Comparison of ENCODE assay signal across 8 cellular contexts in the genomic region with DNA sequence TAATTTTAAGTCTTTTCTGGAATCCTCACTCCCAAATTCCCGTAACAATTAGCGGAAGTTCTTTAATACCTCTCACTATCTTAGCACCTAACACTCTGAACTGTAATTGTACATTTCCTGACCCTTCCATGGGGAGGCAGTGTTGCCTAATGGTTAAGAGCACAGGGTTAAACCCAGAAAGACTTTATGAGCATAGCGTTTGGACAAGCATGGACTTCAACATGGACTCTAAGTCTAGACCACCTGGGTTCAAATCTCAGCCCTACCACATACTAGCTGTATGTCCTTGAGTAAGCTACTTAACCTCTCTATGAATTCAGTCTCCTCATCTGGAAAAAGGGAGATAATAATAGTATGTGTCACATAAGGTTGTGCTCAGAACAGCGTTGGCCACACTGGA. TPM values are rescaled to one million over a fixed set of nuclear protein-coding genes. Genes with fewer than 3 reads are reported as not detected.
DNase-seq lines count a peak whose midpoint lies in the region; ATAC-seq and TF ChIP-seq lines count a peak whose summit lies in the region.

No MANE protein-coding gene starts in this region.

- intact Hi-C loops in transverse colon (cut with DNase I; ENCODE audit: low total_unique reads): no loop called here

- DNase-seq in AG04450 (ENCODE audit: low read depth, low spot score) (no peak), NCI-H1694 treated with DMSO at 0.1 percent for 48 hours (lab: John Stamatoyannopoulos, UW) (peak; percentile 31), iPS-NIHi7 (ENCODE audit: extremely low spot score) (peak; percentile 43), transverse colon (peak; percentile 44)
- peak; percentile 20 for DNase-seq in activated naive CD8-positive, alpha-beta T cell treated with anti-CD3 and anti-CD28 coated beads for 36 hours
- DNase-seq in activated CD4-positive, CD25-positive, alpha-beta regulatory T cell treated with anti-CD3 and anti-CD28 coated beads, Interleukin-2, amount 50 U/mL, for 72 hours: no peak

- ATAC-seq in GM21825 (IDR thresholded peaks at IDR 0.05; ENCODE audit: unreplicated experiment): no peak

- no peaks in the 10 kb centered on the region for H3K36me3 ChIP-seq in transverse colon

- CTCF ChIA-PET in AG04450 (lab: Charles Lee): interaction anchor here (0.9 kb wide), 1 partner anchor 8 kb away, joined by 4 read pairs; no protein-coding TSS in a partner anchor

- H3K27me3 ChIP-seq in AG04450 (ENCODE audit: control insufficient read depth, insufficient read depth, low read length) (no peaks in the 10 kb centered on the region), transverse colon (no peaks in the 10 kb centered on the region)

- POLR2A ChIA-PET in AG04450 (lab: Yijun Ruan, JAX): interaction anchor here (1.1 kb wide), 1 partner anchor 217 kb away, joined by 3 read pairs; no protein-coding TSS in a partner anchor

- peaks cover 4 to 17% (median 9%) of the 10 kb centered on the region in 4 donors for H3K4me1 ChIP-seq in transverse colon

- no peak overlapping the region for H3K4me3 Mint-ChIP-seq in activated naive CD8-positive, alpha-beta T cell treated with anti-CD3 and anti-CD28 coated beads for 36 hours

- in situ Hi-C loops in transverse colon (cut with MboI; ENCODE audit: low pct_ligation_motif_present in 1 of 4, low pct_unique_long_range_greater_than_20kb in 1 of 4, low sequenced_read_pairs in 3 of 4): no loop called here

- TF ChIP-seq POLR2A in transverse colon (IDR thresholded peaks at IDR 0.05): no peak

- H3K36me3 Mint-ChIP-seq in activated naive CD8-positive, alpha-beta T cell treated with anti-CD3 and anti-CD28 coated beads for 36 hours: no peaks in the 10 kb centered on the region

- peaks cover 23% of the 10 kb centered on the region for H3K27me3 Mint-ChIP-seq in activated naive CD8-positive, alpha-beta T cell treated with anti-CD3 and anti-CD28 coated beads for 36 hours

- no peaks in the 10 kb centered on the region for H3K4me1 Mint-ChIP-seq in activated naive CD8-positive, alpha-beta T cell treated with anti-CD3 and anti-CD28 coated beads for 36 hours

- TF ChIP-seq EP300 in transverse colon (IDR thresholded peaks at IDR 0.05; ENCODE audit: low read depth): no peak

- no peak overlapping the region for H3K27ac Mint-ChIP-seq in activated naive CD8-positive, alpha-beta T cell treated with anti-CD3 and anti-CD28 coated beads for 36 hours

- 43 to 47% methylated on average over 1 to 4 of the region's 4 CpGs for WGBS in transverse colon (ENCODE audit: low coverage in 1 of 2), 2 donors

- no peaks in the 10 kb centered on the region for H3K9me3 Mint-ChIP-seq in activated naive CD8-positive, alpha-beta T cell treated with anti-CD3 and anti-CD28 coated beads for 36 hours

- peaks cover 4% of the 10 kb centered on the region for H3K9me3 ChIP-seq in AG04450 (ENCODE audit: control insufficient read depth, insufficient read depth, low read length)
- H3K9me3 ChIP-seq in transverse colon: no peaks in the 10 kb centered on the region

- H3K4me3 ChIP-seq in AG04450 (ENCODE audit: low read depth, low read length): no peak overlapping the region
- H3K4me3 ChIP-seq in transverse colon: no peak overlapping the region

- no peak overlapping the region for H3K27ac ChIP-seq in AG04450 (ENCODE audit: low read depth, low read length)
- no peak overlapping the region for H3K27ac ChIP-seq in transverse colon

- TF ChIP-seq CTCF in AG04450 (IDR thresholded peaks at IDR 0.05; ENCODE audit: low read depth, low read length) (peak; percentile 42), GM12873 (IDR thresholded peaks at IDR 0.05; ENCODE audit: insufficient read depth, low read depth, low read length, missing control alignments) (peak; percentile 65), transverse colon (IDR thresholded peaks at IDR 0.05) (peak; percentile 45 to 72 (median 60))

RNA-seq across cellular contexts. Expression of a gene that starts 13.0 kb away (rescaled TPM):
- 101 and 113 TPM in 2 replicates for polyA plus RNA-seq in AG04450 (2011; rRNA removed)
- 74.7 and 79.1 TPM in 2 replicates for polyA minus RNA-seq in AG04450 (2011; rRNA and poly(A)+ RNA removed)
- 1 to 10 TPM in 1 of 2 experiments, under 1 TPM in 1; 0.91 to 1.1 TPM for total RNA-seq in activated naive CD8-positive, alpha-beta T cell treated with anti-CD3 and anti-CD28 coated beads for 36 hours
- 100 to 1,000 TPM in 1 of 4 donors, 10 to 100 TPM in 1, 1 to 10 TPM in 2; 7.1 to 101 (median 15.8) TPM for total RNA-seq in transverse colon

RNA-seq across cellular contexts. Expression of a gene that starts 51.6 kb away (rescaled TPM):
- polyA plus RNA-seq in AG04450 (2011; rRNA removed): not detected in 2 replicates
- not detected in 2 replicates for polyA minus RNA-seq in AG04450 (2011; rRNA and poly(A)+ RNA removed)
- total RNA-seq in activated naive CD8-positive, alpha-beta T cell treated with anti-CD3 and anti-CD28 coated beads for 36 hours: not detected
- total RNA-seq in transverse colon: not detected

Comparison
In these comparisons a context has a peak if more than half of its experiments do, and no peak if none do; other contexts are left out.
1. DNase-seq: peak in NCI-H1694 treated with DMSO at 0.1 percent for 48 hours (single experiment), activated naive CD8-positive, alpha-beta T cell treated with anti-CD3 and anti-CD28 coated beads for 36 hours (single experiment), iPS-NIHi7 (single experiment) and transverse colon (single experiment); none in AG04450 (single experiment) and activated CD4-positive, CD25-positive, alpha-beta regulatory T cell treated with anti-CD3 and anti-CD28 coated beads, Interleukin-2, amount 50 U/mL, for 72 hours (single experiment).
2. Peak in every context shown above with its lines, with median percentiles within 50 percentile points of each other: CTCF ChIP-seq.